ENCODE assay signal across 1 cellular context in genomic region chr10:133183646-133184378, GRCh38.
TF ChIP-seq lines count a peak whose summit lies in the region.

No MANE protein-coding gene starts in this region.

TF ChIP-seq in HEK293, 187 proteins besides CTCF, POLR2A, EP300 and RAD21:
- TF ChIP-seq TRIM28 (IDR thresholded peaks at IDR 0.05; ENCODE audit: borderline replicate concordance, low read length) (no peak), ZSCAN4 (tag by site-specific recombination; IDR thresholded peaks at IDR 0.05) (peak; percentile 100)
- TF ChIP-seq, protein P1, sequence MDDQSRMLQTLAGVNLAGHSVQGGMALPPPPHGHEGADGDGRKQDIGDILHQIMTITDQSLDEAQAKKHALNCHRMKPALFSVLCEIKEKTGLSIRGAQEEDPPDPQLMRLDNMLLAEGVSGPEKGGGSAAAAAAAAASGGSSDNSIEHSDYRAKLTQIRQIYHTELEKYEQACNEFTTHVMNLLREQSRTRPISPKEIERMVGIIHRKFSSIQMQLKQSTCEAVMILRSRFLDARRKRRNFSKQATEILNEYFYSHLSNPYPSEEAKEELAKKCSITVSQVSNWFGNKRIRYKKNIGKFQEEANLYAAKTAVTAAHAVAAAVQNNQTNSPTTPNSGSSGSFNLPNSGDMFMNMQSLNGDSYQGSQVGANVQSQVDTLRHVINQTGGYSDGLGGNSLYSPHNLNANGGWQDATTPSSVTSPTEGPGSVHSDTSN (CRISPR knock-in tag; IDR thresholded peaks at IDR 0.05), result no peak
TF ChIP-seq in HEK293: peak in this region for 1.
